Comparison of ENCODE assay signal across 1 cellular context in the genomic region with DNA sequence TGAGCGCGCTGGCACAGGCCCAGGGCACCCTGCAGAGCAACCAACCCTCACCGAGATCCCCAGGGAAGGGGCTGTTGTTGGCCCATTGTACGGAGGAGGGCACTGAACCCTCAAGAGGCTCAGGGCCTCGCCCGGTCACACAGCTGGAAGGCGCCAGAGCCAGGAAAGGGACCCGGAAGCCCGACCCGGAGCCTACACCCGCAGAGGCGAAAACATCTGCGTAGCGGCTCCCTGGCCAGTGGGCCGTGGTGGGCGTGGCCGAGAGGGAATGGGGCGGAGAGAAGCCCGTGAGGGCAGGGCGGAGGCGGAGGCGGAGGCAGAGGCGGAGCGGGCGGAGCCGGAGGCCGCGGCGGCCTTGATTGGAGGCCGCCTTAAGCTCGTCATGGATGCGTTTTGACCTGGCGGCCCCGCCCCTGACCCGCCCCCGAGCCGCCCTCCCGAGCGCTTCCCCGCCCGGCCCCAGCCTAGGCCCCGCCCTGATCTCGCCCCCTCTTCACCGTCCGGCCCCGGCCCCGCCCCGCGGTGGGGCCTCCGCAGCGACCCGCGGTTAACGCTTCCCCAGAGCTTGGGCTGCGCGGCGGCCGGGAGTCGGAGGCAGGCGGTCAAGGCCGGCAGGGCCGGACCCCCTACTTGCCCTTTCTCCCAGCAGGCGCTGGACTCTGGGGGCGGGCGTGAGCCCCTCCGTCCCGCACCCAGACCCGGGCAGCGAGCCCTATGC.
TF ChIP-seq lines count a peak whose summit lies in the region.

No MANE protein-coding gene starts in this region.

TF ChIP-seq in K562, 482 proteins besides CTCF, POLR2A, EP300 and RAD21 (continues in another document):
- no peak for TF ChIP-seq ZC3H4 (CRISPR knock-in tag; IDR thresholded peaks at IDR 0.05; ENCODE audit: borderline replicate concordance)
- TF ChIP-seq, protein P1, sequence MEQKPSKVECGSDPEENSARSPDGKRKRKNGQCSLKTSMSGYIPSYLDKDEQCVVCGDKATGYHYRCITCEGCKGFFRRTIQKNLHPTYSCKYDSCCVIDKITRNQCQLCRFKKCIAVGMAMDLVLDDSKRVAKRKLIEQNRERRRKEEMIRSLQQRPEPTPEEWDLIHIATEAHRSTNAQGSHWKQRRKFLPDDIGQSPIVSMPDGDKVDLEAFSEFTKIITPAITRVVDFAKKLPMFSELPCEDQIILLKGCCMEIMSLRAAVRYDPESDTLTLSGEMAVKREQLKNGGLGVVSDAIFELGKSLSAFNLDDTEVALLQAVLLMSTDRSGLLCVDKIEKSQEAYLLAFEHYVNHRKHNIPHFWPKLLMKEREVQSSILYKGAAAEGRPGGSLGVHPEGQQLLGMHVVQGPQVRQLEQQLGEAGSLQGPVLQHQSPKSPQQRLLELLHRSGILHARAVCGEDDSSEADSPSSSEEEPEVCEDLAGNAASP (IDR thresholded peaks at IDR 0.05), result no peak
- TF ChIP-seq THRAP3 (IDR thresholded peaks at IDR 0.05; ENCODE audit: borderline replicate concordance), result no peak
- 0 out of 2 replicates have a peak, but pooled peaks have one; percentile 56 for TF ChIP-seq ERF (CRISPR knock-in tag; IDR thresholded peaks at IDR 0.05)
- TF ChIP-seq ESRRA (IDR thresholded peaks at IDR 0.05; ENCODE audit: borderline replicate concordance, low read depth), result no peak; the same call in 1 of the 2 replicates
- no peak; a peak in 1 of 4 replicates for TF ChIP-seq ETV6 (IDR thresholded peaks at IDR 0.05; ENCODE audit: borderline replicate concordance in 1 of 2, low read depth in 2 of 2, low read length in 1 of 2)
- no peak for TF ChIP-seq ETV6 (CRISPR knock-in tag; IDR thresholded peaks at IDR 0.05; ENCODE audit: borderline replicate concordance)
- 0 out of 2 replicates have a peak, but pooled peaks have one; percentile 47 for TF ChIP-seq ELF2 (CRISPR knock-in tag; IDR thresholded peaks at IDR 0.05)
- no peak for TF ChIP-seq HLTF (IDR thresholded peaks at IDR 0.05)
- TF ChIP-seq ASH1L (IDR thresholded peaks at IDR 0.05; ENCODE audit: borderline replicate concordance, low read depth, partially characterized antibody), result no peak
- TF ChIP-seq RB1 (IDR thresholded peaks at IDR 0.05; ENCODE audit: low read depth), result peak; percentile 52; the same call in 1 of the 2 replicates
- no peak for TF ChIP-seq MEF2D (tag; conservative IDR thresholded peaks at IDR 0.05; ENCODE audit: low read depth)
- TF ChIP-seq ZBED1 (IDR thresholded peaks at IDR 0.05), result no peak
- no peak for TF ChIP-seq HDAC6 (IDR thresholded peaks at IDR 0.05; ENCODE audit: low read depth, low read length)
- TF ChIP-seq NELFE (IDR thresholded peaks at IDR 0.05; ENCODE audit: insufficient read depth, insufficient read length), result no peak
- no peak for TF ChIP-seq KAT7 (CRISPR knock-in tag; IDR thresholded peaks at IDR 0.05; ENCODE audit: borderline replicate concordance)
- TF ChIP-seq ZNF217 (CRISPR knock-in tag; IDR thresholded peaks at IDR 0.05), result no peak
- no peak for TF ChIP-seq MTA2 (IDR thresholded peaks at IDR 0.05; ENCODE audit: low read depth)
- no peak for TF ChIP-seq MTA1 (IDR thresholded peaks at IDR 0.05; ENCODE audit: borderline replicate concordance)
- no peak for TF ChIP-seq PRMT5 (CRISPR knock-in tag; IDR thresholded peaks at IDR 0.05)
- TF ChIP-seq, protein P2, sequence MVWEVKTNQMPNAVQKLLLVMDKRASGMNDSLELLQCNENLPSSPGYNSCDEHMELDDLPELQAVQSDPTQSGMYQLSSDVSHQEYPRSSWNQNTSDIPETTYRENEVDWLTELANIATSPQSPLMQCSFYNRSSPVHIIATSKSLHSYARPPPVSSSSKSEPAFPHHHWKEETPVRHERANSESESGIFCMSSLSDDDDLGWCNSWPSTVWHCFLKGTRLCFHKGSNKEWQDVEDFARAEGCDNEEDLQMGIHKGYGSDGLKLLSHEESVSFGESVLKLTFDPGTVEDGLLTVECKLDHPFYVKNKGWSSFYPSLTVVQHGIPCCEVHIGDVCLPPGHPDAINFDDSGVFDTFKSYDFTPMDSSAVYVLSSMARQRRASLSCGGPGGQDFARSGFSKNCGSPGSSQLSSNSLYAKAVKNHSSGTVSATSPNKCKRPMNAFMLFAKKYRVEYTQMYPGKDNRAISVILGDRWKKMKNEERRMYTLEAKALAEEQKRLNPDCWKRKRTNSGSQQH (CRISPR knock-in tag; IDR thresholded peaks at IDR 0.05), result 0 out of 2 replicates have a peak, but pooled peaks have one; percentile 37
- TF ChIP-seq SMC3 (conservative IDR thresholded peaks at IDR 0.05; ENCODE audit: insufficient read depth, low read depth, low read length), result no peak
- peak; percentile 90 for TF ChIP-seq MBD2 (IDR thresholded peaks at IDR 0.05; ENCODE audit: borderline replicate concordance, low read depth)
- TF ChIP-seq HMGN3 (IDR thresholded peaks at IDR 0.05; ENCODE audit: borderline replicate concordance, extremely low read depth, insufficient read length, low read depth, low read length), result peak; percentile 82
- TF ChIP-seq MED1 (CRISPR knock-in tag; IDR thresholded peaks at IDR 0.05; ENCODE audit: borderline replicate concordance), result no peak
- TF ChIP-seq ZNF224 (CRISPR knock-in tag; IDR thresholded peaks at IDR 0.05), result no peak
- no peak for TF ChIP-seq GATAD2A (IDR thresholded peaks at IDR 0.05)
- TF ChIP-seq SAFB (IDR thresholded peaks at IDR 0.05; ENCODE audit: borderline replicate concordance, low read depth, low read length), result no peak
- TF ChIP-seq RBM17 (IDR thresholded peaks at IDR 0.05; ENCODE audit: borderline replicate concordance, low read depth, low read length), result no peak
- no peak for TF ChIP-seq KDM4B (IDR thresholded peaks at IDR 0.05; ENCODE audit: borderline replicate concordance in 2 of 2, low read depth in 1 of 2)
- TF ChIP-seq ZC3H11A (IDR thresholded peaks at IDR 0.05; ENCODE audit: low read depth, low read length), result no peak
- TF ChIP-seq TAF1 (IDR thresholded peaks at IDR 0.05; ENCODE audit: control insufficient read depth, extremely low read depth, insufficient read depth, low read length, severe bottlenecking), result peak; percentile 87
- no peak for TF ChIP-seq ZNF239 (CRISPR knock-in tag; IDR thresholded peaks at IDR 0.05)
- TF ChIP-seq, protein P3, sequence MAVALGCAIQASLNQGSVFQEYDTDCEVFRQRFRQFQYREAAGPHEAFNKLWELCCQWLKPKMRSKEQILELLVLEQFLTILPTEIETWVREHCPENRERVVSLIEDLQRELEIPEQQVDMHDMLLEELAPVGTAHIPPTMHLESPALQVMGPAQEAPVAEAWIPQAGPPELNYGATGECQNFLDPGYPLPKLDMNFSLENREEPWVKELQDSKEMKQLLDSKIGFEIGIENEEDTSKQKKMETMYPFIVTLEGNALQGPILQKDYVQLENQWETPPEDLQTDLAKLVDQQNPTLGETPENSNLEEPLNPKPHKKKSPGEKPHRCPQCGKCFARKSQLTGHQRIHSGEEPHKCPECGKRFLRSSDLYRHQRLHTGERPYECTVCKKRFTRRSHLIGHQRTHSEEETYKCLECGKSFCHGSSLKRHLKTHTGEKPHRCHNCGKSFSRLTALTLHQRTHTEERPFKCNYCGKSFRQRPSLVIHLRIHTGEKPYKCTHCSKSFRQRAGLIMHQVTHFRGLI (CRISPR knock-in tag; IDR thresholded peaks at IDR 0.05), result no peak
- TF ChIP-seq NCOA1 (IDR thresholded peaks at IDR 0.05; ENCODE audit: low read depth), result no peak
- no peak for TF ChIP-seq ETS2 (tag; IDR thresholded peaks at IDR 0.05; ENCODE audit: borderline replicate concordance, poor library complexity, severe bottlenecking)
- no peak for TF ChIP-seq HNRNPLL (IDR thresholded peaks at IDR 0.05; ENCODE audit: low read depth, low read length, poor library complexity, severe bottlenecking)
- no peak for TF ChIP-seq TFAM (CRISPR knock-in tag; conservative IDR thresholded peaks at IDR 0.05)
- no peak for TF ChIP-seq ZNF79 (CRISPR knock-in tag; IDR thresholded peaks at IDR 0.05; ENCODE audit: low read depth)
- no peak for TF ChIP-seq NR3C1 (CRISPR knock-in tag; IDR thresholded peaks at IDR 0.05)
- no peak for TF ChIP-seq MCM5 (IDR thresholded peaks at IDR 0.05; ENCODE audit: low read depth)
- TF ChIP-seq, protein P4, sequence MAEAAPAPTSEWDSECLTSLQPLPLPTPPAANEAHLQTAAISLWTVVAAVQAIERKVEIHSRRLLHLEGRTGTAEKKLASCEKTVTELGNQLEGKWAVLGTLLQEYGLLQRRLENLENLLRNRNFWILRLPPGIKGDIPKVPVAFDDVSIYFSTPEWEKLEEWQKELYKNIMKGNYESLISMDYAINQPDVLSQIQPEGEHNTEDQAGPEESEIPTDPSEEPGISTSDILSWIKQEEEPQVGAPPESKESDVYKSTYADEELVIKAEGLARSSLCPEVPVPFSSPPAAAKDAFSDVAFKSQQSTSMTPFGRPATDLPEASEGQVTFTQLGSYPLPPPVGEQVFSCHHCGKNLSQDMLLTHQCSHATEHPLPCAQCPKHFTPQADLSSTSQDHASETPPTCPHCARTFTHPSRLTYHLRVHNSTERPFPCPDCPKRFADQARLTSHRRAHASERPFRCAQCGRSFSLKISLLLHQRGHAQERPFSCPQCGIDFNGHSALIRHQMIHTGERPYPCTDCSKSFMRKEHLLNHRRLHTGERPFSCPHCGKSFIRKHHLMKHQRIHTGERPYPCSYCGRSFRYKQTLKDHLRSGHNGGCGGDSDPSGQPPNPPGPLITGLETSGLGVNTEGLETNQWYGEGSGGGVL (CRISPR knock-in tag; IDR thresholded peaks at IDR 0.05), result no peak
- TF ChIP-seq, protein P5, sequence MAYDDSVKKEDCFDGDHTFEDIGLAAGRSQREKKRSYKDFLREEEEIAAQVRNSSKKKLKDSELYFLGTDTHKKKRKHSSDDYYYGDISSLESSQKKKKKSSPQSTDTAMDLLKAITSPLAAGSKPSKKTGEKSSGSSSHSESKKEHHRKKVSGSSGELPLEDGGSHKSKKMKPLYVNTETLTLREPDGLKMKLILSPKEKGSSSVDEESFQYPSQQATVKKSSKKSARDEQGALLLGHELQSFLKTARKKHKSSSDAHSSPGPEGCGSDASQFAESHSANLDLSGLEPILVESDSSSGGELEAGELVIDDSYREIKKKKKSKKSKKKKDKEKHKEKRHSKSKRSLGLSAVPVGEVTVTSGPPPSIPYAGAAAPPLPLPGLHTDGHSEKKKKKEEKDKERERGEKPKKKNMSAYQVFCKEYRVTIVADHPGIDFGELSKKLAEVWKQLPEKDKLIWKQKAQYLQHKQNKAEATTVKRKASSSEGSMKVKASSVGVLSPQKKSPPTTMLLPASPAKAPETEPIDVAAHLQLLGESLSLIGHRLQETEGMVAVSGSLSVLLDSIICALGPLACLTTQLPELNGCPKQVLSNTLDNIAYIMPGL (CRISPR knock-in tag; IDR thresholded peaks at IDR 0.05), result 0 out of 2 replicates have a peak, but pooled peaks have one; percentile 24
- TF ChIP-seq, protein P6, sequence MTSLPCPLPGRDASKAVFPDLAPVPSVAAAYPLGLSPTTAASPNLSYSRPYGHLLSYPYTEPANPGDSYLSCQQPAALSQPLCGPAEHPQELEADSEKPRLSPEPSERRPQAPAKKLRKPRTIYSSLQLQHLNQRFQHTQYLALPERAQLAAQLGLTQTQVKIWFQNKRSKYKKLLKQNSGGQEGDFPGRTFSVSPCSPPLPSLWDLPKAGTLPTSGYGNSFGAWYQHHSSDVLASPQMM (CRISPR knock-in tag; IDR thresholded peaks at IDR 0.05), result no peak
- no peak for TF ChIP-seq MCM2 (IDR thresholded peaks at IDR 0.05; ENCODE audit: low read depth)
- TF ChIP-seq NR2F6 (CRISPR knock-in tag; IDR thresholded peaks at IDR 0.05), result no peak
- TF ChIP-seq, protein P7, sequence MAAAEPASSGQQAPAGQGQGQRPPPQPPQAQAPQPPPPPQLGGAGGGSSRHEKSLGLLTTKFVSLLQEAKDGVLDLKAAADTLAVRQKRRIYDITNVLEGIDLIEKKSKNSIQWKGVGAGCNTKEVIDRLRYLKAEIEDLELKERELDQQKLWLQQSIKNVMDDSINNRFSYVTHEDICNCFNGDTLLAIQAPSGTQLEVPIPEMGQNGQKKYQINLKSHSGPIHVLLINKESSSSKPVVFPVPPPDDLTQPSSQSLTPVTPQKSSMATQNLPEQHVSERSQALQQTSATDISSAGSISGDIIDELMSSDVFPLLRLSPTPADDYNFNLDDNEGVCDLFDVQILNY (CRISPR knock-in tag; IDR thresholded peaks at IDR 0.05), result no peak
- no peak for TF ChIP-seq COPS2 (conservative IDR thresholded peaks at IDR 0.05)
- TF ChIP-seq, protein P8, sequence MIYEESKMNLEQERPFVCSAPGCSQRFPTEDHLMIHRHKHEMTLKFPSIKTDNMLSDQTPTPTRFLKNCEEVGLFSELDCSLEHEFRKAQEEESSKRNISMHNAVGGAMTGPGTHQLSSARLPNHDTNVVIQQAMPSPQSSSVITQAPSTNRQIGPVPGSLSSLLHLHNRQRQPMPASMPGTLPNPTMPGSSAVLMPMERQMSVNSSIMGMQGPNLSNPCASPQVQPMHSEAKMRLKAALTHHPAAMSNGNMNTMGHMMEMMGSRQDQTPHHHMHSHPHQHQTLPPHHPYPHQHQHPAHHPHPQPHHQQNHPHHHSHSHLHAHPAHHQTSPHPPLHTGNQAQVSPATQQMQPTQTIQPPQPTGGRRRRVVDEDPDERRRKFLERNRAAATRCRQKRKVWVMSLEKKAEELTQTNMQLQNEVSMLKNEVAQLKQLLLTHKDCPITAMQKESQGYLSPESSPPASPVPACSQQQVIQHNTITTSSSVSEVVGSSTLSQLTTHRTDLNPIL (CRISPR knock-in tag; IDR thresholded peaks at IDR 0.05), result no peak
- no peak; the same call in none of the 2 replicates for TF ChIP-seq CBX1 (IDR thresholded peaks at IDR 0.05; ENCODE audit: low read depth)
- no peak for TF ChIP-seq ZNF444 (CRISPR knock-in tag; IDR thresholded peaks at IDR 0.05)
- TF ChIP-seq CSDE1 (IDR thresholded peaks at IDR 0.05), result no peak
- TF ChIP-seq MCM3 (IDR thresholded peaks at IDR 0.05), result no peak
- TF ChIP-seq, protein P9, sequence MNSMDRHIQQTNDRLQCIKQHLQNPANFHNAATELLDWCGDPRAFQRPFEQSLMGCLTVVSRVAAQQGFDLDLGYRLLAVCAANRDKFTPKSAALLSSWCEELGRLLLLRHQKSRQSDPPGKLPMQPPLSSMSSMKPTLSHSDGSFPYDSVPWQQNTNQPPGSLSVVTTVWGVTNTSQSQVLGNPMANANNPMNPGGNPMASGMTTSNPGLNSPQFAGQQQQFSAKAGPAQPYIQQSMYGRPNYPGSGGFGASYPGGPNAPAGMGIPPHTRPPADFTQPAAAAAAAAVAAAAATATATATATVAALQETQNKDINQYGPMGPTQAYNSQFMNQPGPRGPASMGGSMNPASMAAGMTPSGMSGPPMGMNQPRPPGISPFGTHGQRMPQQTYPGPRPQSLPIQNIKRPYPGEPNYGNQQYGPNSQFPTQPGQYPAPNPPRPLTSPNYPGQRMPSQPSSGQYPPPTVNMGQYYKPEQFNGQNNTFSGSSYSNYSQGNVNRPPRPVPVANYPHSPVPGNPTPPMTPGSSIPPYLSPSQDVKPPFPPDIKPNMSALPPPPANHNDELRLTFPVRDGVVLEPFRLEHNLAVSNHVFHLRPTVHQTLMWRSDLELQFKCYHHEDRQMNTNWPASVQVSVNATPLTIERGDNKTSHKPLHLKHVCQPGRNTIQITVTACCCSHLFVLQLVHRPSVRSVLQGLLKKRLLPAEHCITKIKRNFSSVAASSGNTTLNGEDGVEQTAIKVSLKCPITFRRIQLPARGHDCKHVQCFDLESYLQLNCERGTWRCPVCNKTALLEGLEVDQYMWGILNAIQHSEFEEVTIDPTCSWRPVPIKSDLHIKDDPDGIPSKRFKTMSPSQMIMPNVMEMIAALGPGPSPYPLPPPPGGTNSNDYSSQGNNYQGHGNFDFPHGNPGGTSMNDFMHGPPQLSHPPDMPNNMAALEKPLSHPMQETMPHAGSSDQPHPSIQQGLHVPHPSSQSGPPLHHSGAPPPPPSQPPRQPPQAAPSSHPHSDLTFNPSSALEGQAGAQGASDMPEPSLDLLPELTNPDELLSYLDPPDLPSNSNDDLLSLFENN (IDR thresholded peaks at IDR 0.05; ENCODE audit: low read depth in 2 of 2, low read length in 2 of 2), result no peak
- TF ChIP-seq DDX20 (tag; IDR thresholded peaks at IDR 0.05; ENCODE audit: low read depth), result no peak
- TF ChIP-seq MYC (IDR thresholded peaks at IDR 0.05; ENCODE audit: low read depth, low read length), result peak; percentile 44; the same call in 1 of the 2 replicates
- no peak for TF ChIP-seq MYC (CRISPR knock-in tag; IDR thresholded peaks at IDR 0.05; ENCODE audit: borderline replicate concordance, low read depth)
